Comparison of ENCODE assay signal across 24 cellular contexts in genomic region chr7:100401811-100402210, GRCh38.
"Had no signal": no experiment of that assay in that cellular context is flagged by ENCODE, and none has a peak within 500 bp of the region (broad histone marks: within the 10 kb centered on the region; RNA-seq: fewer than 3 reads in every experiment).

No MANE protein-coding gene starts in this region.

- H3K27me3 ChIP-seq: dorsolateral prefrontal cortex, gastroesophageal sphincter, hepatocyte, neutrophil, right lobe of liver, tibial artery, upper lobe of left lung, uterus had no signal

- H3K4me2 ChIP-seq: hepatocyte had no signal

- H3K36me3 ChIP-seq: right lobe of liver, upper lobe of left lung, uterus had no signal

- H3K9me3 Mint-ChIP-seq: nephron; stimulated activated effector memory CD8-positive, alpha-beta T cell treated with anti-CD3 and anti-CD28 coated beads, Interleukin-12 subunit alpha, Interleukin-12 subunit beta, amount 100 ng/mL, for 72 hours; stimulated activated naive CD8-positive, alpha-beta T cell treated with anti-CD3 and anti-CD28 coated beads, Interleukin-15, Interleukin-2, amounts not matched to agents 100 ng/mL and 50 ng/mL, for 24 hours had no signal

- H3K27ac ChIP-seq: coronary artery, gastroesophageal sphincter, hepatocyte, psoas muscle, right lobe of liver, tibial artery, upper lobe of left lung, uterus had no signal

- ATAC-seq: esophagus mucosa; gastroesophageal sphincter; left cardiac atrium; left ventricle myocardium superior; psoas muscle; right lobe of liver; stimulated activated effector memory CD8-positive, alpha-beta T cell treated with anti-CD3 and anti-CD28 coated beads, Interleukin-12 subunit alpha, Interleukin-12 subunit beta, amount 100 ng/mL, for 72 hours had no signal

- DNase-seq: effector CD8-positive, alpha-beta T cell; kidney; left cardiac atrium; left ventricle myocardium superior; mesenchymal stem cell; midbrain; psoas muscle; retina; right lobe of liver; stimulated activated CD4-positive, alpha-beta T cell treated with anti-CD3 and anti-CD28 coated beads, Interleukin-4, amount 100 ng/mL, for 1 hour; stimulated activated CD8-positive, alpha-beta memory T cell treated with anti-CD3 and anti-CD28 coated beads, Interleukin-4, amount 100 ng/mL, for 48 hours; tibial artery; upper lobe of left lung; uterus had no signal

- H3K4me3 Mint-ChIP-seq: nephron; stimulated activated effector memory CD8-positive, alpha-beta T cell treated with anti-CD3 and anti-CD28 coated beads, Interleukin-12 subunit alpha, Interleukin-12 subunit beta, amount 100 ng/mL, for 72 hours; stimulated activated naive CD8-positive, alpha-beta T cell treated with anti-CD3 and anti-CD28 coated beads, Interleukin-15, Interleukin-2, amounts not matched to agents 100 ng/mL and 50 ng/mL, for 24 hours had no signal

- H3K4me1 Mint-ChIP-seq: nephron had no signal

- H3K4me3 ChIP-seq: coronary artery, dorsolateral prefrontal cortex, gastroesophageal sphincter, hepatocyte, lung, psoas muscle, right lobe of liver, tibial artery, upper lobe of left lung, uterus had no signal

- H2AFZ ChIP-seq: hepatocyte had no signal

- H3K4me1 ChIP-seq: gastroesophageal sphincter, psoas muscle, right lobe of liver, tibial artery, uterus had no signal

- H3K79me2 ChIP-seq: hepatocyte had no signal

- H3K9me3 ChIP-seq: gastroesophageal sphincter, neutrophil, psoas muscle, right lobe of liver, tibial artery, upper lobe of left lung, uterus had no signal

- H3K27ac Mint-ChIP-seq: nephron; stimulated activated effector memory CD8-positive, alpha-beta T cell treated with anti-CD3 and anti-CD28 coated beads, Interleukin-12 subunit alpha, Interleukin-12 subunit beta, amount 100 ng/mL, for 72 hours; stimulated activated naive CD8-positive, alpha-beta T cell treated with anti-CD3 and anti-CD28 coated beads, Interleukin-15, Interleukin-2, amounts not matched to agents 100 ng/mL and 50 ng/mL, for 24 hours had no signal
